In genomic region chr2:54579061-54579681, GRCh38 we compare ENCODE assay signal across 10 cellular contexts.
DNase-seq lines count a peak whose midpoint lies in the region; ATAC-seq and TF ChIP-seq lines count a peak whose summit lies in the region.
"Had no signal": no experiment of that assay in that cellular context is flagged by ENCODE, and none has a peak within 500 bp of the region (broad histone marks: within the 10 kb centered on the region; RNA-seq: fewer than 3 reads in every experiment).

No MANE protein-coding gene starts in this region.

- no peaks in the 10 kb centered on the region for H3K27me3 ChIP-seq in liver (ENCODE audit: control insufficient read depth in 4 of 4, insufficient read depth in 4 of 4, low read length in 3 of 4)

- H3K4me3 Mint-ChIP-seq in activated naive CD4-positive, alpha-beta T cell treated with anti-CD3 and anti-CD28 coated beads, Interleukin-2, amount 50 U/mL, for 24 hours: peak overlapping the region; percentile 82
- H3K4me3 Mint-ChIP-seq in activated T-helper 1 cell treated with anti-CD3 and anti-CD28 coated beads, Interleukin-12 subunit alpha, Interleukin-12 subunit beta, Interleukin-2, Interleukin-4 antibody, amounts not matched to agents 30 ng/mL and 10 ng/mL and 1 ng/mL, durations not matched to agents 14 hours and 24 hours and 36 hours: peak overlapping the region; percentile 83
- H3K4me3 Mint-ChIP-seq in type B pancreatic cell: peak overlapping the region; percentile 83

- H3K4me1 Mint-ChIP-seq in activated naive CD4-positive, alpha-beta T cell treated with anti-CD3 and anti-CD28 coated beads, Interleukin-2, amount 50 U/mL, for 24 hours: peaks cover 96% of the 10 kb centered on the region
- peaks cover 96% of the 10 kb centered on the region for H3K4me1 Mint-ChIP-seq in activated T-helper 1 cell treated with anti-CD3 and anti-CD28 coated beads, Interleukin-12 subunit alpha, Interleukin-12 subunit beta, Interleukin-2, Interleukin-4 antibody, amounts not matched to agents 30 ng/mL and 10 ng/mL and 1 ng/mL, durations not matched to agents 14 hours and 24 hours and 36 hours (ENCODE audit: low read depth)
- peaks cover 70% of the 10 kb centered on the region for H3K4me1 Mint-ChIP-seq in type B pancreatic cell (ENCODE audit: unreplicated experiment)

- peak overlapping the region in 1 of 2 donors; percentile 1 for H3K9ac ChIP-seq in liver (ENCODE audit: low read depth in 1 of 2, low read length in 2 of 2)

- DNase-seq in activated naive CD4-positive, alpha-beta T cell treated with Interleukin-2 at 50 U/mL for 16 hours: no peak
- no peak for DNase-seq in activated T-helper 1 cell treated with anti-CD3 and anti-CD28 coated beads, Interleukin-12 subunit alpha, Interleukin-12 subunit beta, Interleukin-2, Interleukin-4 antibody, amounts not matched to agents 30 ng/mL and 10 ng/mL and 1 ng/mL, durations not matched to agents 14 hours and 24 hours and 36 hours (ENCODE audit: low spot score)
- no peak for DNase-seq in type B pancreatic cell (ENCODE audit: extremely low spot score, unreplicated experiment)
- DNase-seq in NOMO-1 treated with dmso at 0.1 percent for 144 hours (lab: John Stamatoyannopoulos, UW; ENCODE audit: unreplicated experiment): no peak
- DNase-seq: AML-193, H7 had no signal

- intact Hi-C loops in activated T-helper 1 cell treated with anti-CD3 and anti-CD28 coated beads, Interleukin-12 subunit alpha, Interleukin-12 subunit beta, Interleukin-2, Interleukin-4 antibody, amounts not matched to agents 30 ng/mL and 10 ng/mL and 1 ng/mL, durations not matched to agents 14 hours and 24 hours and 36 hours (cut with micrococcal nuclease): loop anchor here (10.0 kb wide), 2 partner anchors 614 to 1036 kb away; partner anchors contain the start of gene PPP4R3B

- ATAC-seq in HG03139 (IDR thresholded peaks at IDR 0.05; ENCODE audit: unreplicated experiment): no peak
- ATAC-seq in activated CD4-positive, CD25-positive, alpha-beta regulatory T cell treated with anti-CD3 and anti-CD28 coated beads, Interleukin-2, amount 50 U/mL, for 24 hours: no peak

- TF ChIP-seq CTCF in liver (IDR thresholded peaks at IDR 0.05; ENCODE audit: low read depth, low read length, missing input control) (no peak), type B pancreatic cell (conservative IDR thresholded peaks at IDR 0.05) (no peak)

- H3K36me3 Mint-ChIP-seq in activated naive CD4-positive, alpha-beta T cell treated with anti-CD3 and anti-CD28 coated beads, Interleukin-2, amount 50 U/mL, for 24 hours: peaks cover 3% of the 10 kb centered on the region
- H3K36me3 Mint-ChIP-seq in activated T-helper 1 cell treated with anti-CD3 and anti-CD28 coated beads, Interleukin-12 subunit alpha, Interleukin-12 subunit beta, Interleukin-2, Interleukin-4 antibody, amounts not matched to agents 30 ng/mL and 10 ng/mL and 1 ng/mL, durations not matched to agents 14 hours and 24 hours and 36 hours (ENCODE audit: low read depth): peaks cover 16% of the 10 kb centered on the region
- peaks cover 14% of the 10 kb centered on the region for H3K36me3 Mint-ChIP-seq in type B pancreatic cell

- WGBS in liver: 73% methylated on average over 8 of the region's 8 CpGs

- peak overlapping the region; percentile 36 for H3K27ac ChIP-seq in liver (ENCODE audit: low read depth in 1 of 2, low read length in 2 of 2)

- no peaks in the 10 kb centered on the region for H3K27me3 Mint-ChIP-seq in activated naive CD4-positive, alpha-beta T cell treated with anti-CD3 and anti-CD28 coated beads, Interleukin-2, amount 50 U/mL, for 24 hours
- no peaks in the 10 kb centered on the region for H3K27me3 Mint-ChIP-seq in activated T-helper 1 cell treated with anti-CD3 and anti-CD28 coated beads, Interleukin-12 subunit alpha, Interleukin-12 subunit beta, Interleukin-2, Interleukin-4 antibody, amounts not matched to agents 30 ng/mL and 10 ng/mL and 1 ng/mL, durations not matched to agents 14 hours and 24 hours and 36 hours (ENCODE audit: insufficient read depth)
- H3K27me3 Mint-ChIP-seq in type B pancreatic cell: no peaks in the 10 kb centered on the region

- no peaks in the 10 kb centered on the region for H3K9me3 Mint-ChIP-seq in activated naive CD4-positive, alpha-beta T cell treated with anti-CD3 and anti-CD28 coated beads, Interleukin-2, amount 50 U/mL, for 24 hours
- no peaks in the 10 kb centered on the region for H3K9me3 Mint-ChIP-seq in activated T-helper 1 cell treated with anti-CD3 and anti-CD28 coated beads, Interleukin-12 subunit alpha, Interleukin-12 subunit beta, Interleukin-2, Interleukin-4 antibody, amounts not matched to agents 30 ng/mL and 10 ng/mL and 1 ng/mL, durations not matched to agents 14 hours and 24 hours and 36 hours
- no peaks in the 10 kb centered on the region for H3K9me3 Mint-ChIP-seq in type B pancreatic cell

- H3K4me1 ChIP-seq in liver (ENCODE audit: control insufficient read depth in 4 of 4, insufficient read depth in 4 of 4, low read length in 3 of 4): peaks cover 18 to 74% (median 70%) of the 10 kb centered on the region in 4 donors

- H3K4me3 ChIP-seq in liver (ENCODE audit: low read depth in 1 of 3, low read length in 3 of 3): no peak overlapping the region

- no peak for TF ChIP-seq RAD21 in liver (IDR thresholded peaks at IDR 0.05)

- H3K9me3 ChIP-seq in liver (ENCODE audit: control insufficient read depth in 4 of 4, low read length in 3 of 4): no peaks in the 10 kb centered on the region

- H3K27ac Mint-ChIP-seq in activated naive CD4-positive, alpha-beta T cell treated with anti-CD3 and anti-CD28 coated beads, Interleukin-2, amount 50 U/mL, for 24 hours: peak overlapping the region; percentile 92
- H3K27ac Mint-ChIP-seq in activated T-helper 1 cell treated with anti-CD3 and anti-CD28 coated beads, Interleukin-12 subunit alpha, Interleukin-12 subunit beta, Interleukin-2, Interleukin-4 antibody, amounts not matched to agents 30 ng/mL and 10 ng/mL and 1 ng/mL, durations not matched to agents 14 hours and 24 hours and 36 hours: peak overlapping the region; percentile 96
- peak overlapping the region; percentile 90 for H3K27ac Mint-ChIP-seq in type B pancreatic cell

- no peaks in the 10 kb centered on the region for H3K36me3 ChIP-seq in liver (ENCODE audit: control insufficient read depth in 4 of 4, insufficient read depth in 3 of 4, low read depth in 1 of 4, low read length in 3 of 4)

TF ChIP-seq in liver, 16 proteins besides CTCF, POLR2A, EP300 and RAD21:
- TF ChIP-seq MAX (IDR thresholded peaks at IDR 0.05) (no peak), FOXA1 (IDR thresholded peaks at IDR 0.05) (no peak), FOXA2 (IDR thresholded peaks at IDR 0.05) (no peak), REST (IDR thresholded peaks at IDR 0.05) (no peak), JUND (IDR thresholded peaks at IDR 0.05) (no peak), ATF3 (IDR thresholded peaks at IDR 0.05) (no peak), YY1 (IDR thresholded peaks at IDR 0.05) (no peak), HNF4A (conservative IDR thresholded peaks at IDR 0.05) (no peak), RXRA (IDR thresholded peaks at IDR 0.05) (no peak), ZBTB33 (IDR thresholded peaks at IDR 0.05) (no peak), TAF1 (conservative IDR thresholded peaks at IDR 0.05) (no peak), NR2F2 (IDR thresholded peaks at IDR 0.05) (no peak), EGR1 (IDR thresholded peaks at IDR 0.05; ENCODE audit: low read depth in 2 of 2) (no peak), SP1 (IDR thresholded peaks at IDR 0.05) (no peak)
TF ChIP-seq in liver: peak in this region for 0.
